In the genomic region with DNA sequence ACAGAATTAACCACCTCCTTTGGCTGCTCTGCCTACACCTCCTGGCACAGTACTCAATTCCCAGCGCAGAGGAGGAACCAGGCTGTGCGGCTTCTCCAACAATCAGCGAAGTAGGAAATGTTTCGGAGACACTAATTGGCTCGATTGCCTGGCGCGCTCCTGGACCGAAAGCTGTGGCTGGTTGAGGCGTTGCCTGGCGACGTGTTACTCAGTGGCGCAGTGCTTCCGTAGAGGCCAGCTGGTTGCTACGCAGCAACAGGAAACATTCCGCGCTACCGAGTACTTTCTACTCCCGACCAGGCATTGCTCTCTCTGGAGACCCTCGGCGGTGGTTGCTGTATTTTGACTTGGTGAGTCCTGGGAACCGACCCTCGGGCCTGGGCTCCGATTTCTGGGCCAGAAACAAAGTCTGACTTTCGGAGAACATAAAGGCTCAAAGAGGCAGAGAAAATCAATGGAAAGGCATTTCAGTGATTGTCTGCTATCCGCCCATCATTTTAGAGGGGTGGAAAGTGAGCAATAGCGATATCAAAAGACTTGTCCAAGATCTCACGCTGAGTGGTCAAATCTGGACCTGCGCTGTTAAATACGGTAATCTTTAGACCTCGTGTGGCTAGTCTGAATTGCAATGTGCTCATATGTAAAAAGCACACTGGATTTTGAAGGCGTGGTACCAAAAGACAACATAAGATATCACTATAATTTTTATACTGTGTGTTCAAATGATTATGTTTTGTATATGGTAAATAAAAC, we compare ENCODE assay signal across 8 cellular contexts. TPM values are rescaled to one million over a fixed set of nuclear protein-coding genes. Genes with fewer than 3 reads are reported as not detected.
A peak's percentile ranks its signal among the peaks of the same experiment; 100 is the strongest.
DNase-seq lines count a peak whose midpoint lies in the region; ATAC-seq and TF ChIP-seq lines count a peak whose summit lies in the region.

A gene with protein sequence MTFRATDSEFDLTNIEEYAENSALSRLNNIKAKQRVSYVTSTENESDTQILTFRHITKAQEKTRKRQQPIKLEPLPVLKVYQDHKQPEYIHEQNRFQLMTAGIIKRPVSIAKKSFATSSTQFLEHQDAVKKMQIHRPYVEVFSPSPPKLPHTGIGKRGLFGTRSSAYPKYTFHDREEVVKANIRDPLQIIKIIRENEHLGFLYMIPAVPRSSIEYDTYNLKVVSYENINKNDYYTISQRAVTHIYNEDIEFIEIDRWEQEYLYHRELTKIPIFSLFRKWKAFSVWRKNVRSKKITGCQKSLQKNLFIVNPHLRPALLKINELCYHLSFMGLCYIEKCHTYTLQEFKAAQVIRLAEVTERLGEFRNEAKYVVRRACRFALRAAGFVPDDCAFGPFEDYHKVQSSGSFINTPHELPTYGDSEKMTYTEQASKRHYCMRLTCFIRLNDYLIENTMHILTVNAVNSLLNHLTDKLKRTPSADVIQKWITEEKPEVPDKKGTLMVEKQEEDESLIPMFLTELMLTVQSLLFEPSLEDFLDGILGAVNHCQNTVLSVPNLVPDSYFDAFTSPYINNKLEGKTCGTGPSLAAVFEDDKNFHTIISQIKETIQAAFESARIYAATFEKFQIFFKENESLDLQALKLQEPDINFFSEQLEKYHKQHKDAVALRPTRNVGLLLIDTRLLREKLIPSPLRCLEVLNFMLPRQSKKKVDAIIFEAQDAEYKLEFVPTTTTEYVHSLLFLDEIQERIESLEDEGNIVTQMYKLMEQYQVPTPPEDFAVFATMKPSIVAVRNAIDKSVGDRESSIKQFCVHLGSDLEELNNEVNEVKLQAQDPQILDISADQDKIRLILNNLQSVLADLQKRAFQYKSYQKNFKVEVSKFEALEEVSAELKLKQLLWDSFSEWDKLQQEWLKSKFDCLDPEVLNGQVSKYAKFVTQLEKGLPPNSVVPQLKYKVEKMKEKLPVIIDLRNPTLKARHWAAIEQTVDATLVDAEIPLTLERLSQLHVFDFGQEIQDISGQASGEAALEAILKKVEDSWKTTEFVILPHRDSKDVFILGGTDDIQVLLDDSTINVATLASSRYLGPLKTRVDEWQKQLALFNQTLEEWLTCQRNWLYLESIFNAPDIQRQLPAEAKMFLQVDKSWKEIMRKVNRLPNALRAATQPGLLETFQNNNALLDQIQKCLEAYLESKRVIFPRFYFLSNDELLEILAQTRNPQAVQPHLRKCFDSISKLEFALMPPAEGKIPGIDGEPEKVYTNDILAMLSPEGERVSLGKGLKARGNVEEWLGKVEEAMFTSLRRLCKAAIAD (N-terminal part only) (plus strand): TSS at position 265 of the 753 bp plus-strand sequence. CDS start 1,329 bp downstream, outside the sequence.

- intact Hi-C loops in Calu3 (cut with micrococcal nuclease; ENCODE audit: unreplicated experiment) = loop anchor here (5.0 kb wide), 1 partner anchor 101 kb away; no protein-coding TSS in a partner anchor
- intact Hi-C loops in natural killer cell (cut with micrococcal nuclease) = loop anchor here (5.0 kb wide), 1 partner anchor 266 kb away; no protein-coding TSS in a partner anchor

- H3K36me3 Mint-ChIP-seq in Calu3 (ENCODE audit: insufficient read depth, unreplicated experiment) (peaks cover 6% of the 10 kb centered on the region), natural killer cell (no peaks in the 10 kb centered on the region)
- H3K36me3 Mint-ChIP-seq in stimulated activated memory B cell treated with anti-CD40 and anti-IgM and Interleukin-4, amounts not matched to agents 10 μg/mL and 1 μg/mL and 100 μg/mL, for 72 hours = no peaks in the 10 kb centered on the region

- H3K4me1 Mint-ChIP-seq in Calu3 (ENCODE audit: low read depth, unreplicated experiment) = no peaks in the 10 kb centered on the region
- H3K4me1 Mint-ChIP-seq in natural killer cell = peaks cover 13 to 15% of the 10 kb centered on the region in 2 donors
- no peaks in the 10 kb centered on the region for H3K4me1 Mint-ChIP-seq in stimulated activated memory B cell treated with anti-CD40 and anti-IgM and Interleukin-4, amounts not matched to agents 10 μg/mL and 1 μg/mL and 100 μg/mL, for 72 hours

- H3K27me3 Mint-ChIP-seq in Calu3 (ENCODE audit: unreplicated experiment) (no peaks in the 10 kb centered on the region), natural killer cell (ENCODE audit: low read depth in 2 of 2) (peaks cover 30 to 49% of the 10 kb centered on the region in 2 donors)
- peaks cover 46% of the 10 kb centered on the region for H3K27me3 Mint-ChIP-seq in stimulated activated memory B cell treated with anti-CD40 and anti-IgM and Interleukin-4, amounts not matched to agents 10 μg/mL and 1 μg/mL and 100 μg/mL, for 72 hours

- DNase-seq in Calu3 (peak; percentile 87), HuH-7.5 (ENCODE audit: low spot score) (peak; percentile 29), RPMI7951 (ENCODE audit: low read depth) (peak; percentile 95), activated gamma-delta T cell (lab: John Stamatoyannopoulos, UW) (peak; percentile 53), fibroblast of the conjunctiva (ENCODE audit: low read depth) (peak; percentile 94), natural killer cell (peak; percentile 78)

- H3K9me3 Mint-ChIP-seq in Calu3 (ENCODE audit: low read depth, unreplicated experiment) (peaks cover under 1% of the 10 kb centered on the region), natural killer cell (peaks cover 2 to 3% of the 10 kb centered on the region in 2 donors)
- peaks cover 2% of the 10 kb centered on the region for H3K9me3 Mint-ChIP-seq in stimulated activated memory B cell treated with anti-CD40 and anti-IgM and Interleukin-4, amounts not matched to agents 10 μg/mL and 1 μg/mL and 100 μg/mL, for 72 hours

- ATAC-seq in GM21529 (IDR thresholded peaks at IDR 0.05; ENCODE audit: unreplicated experiment) = peak; percentile 99
- peak; percentile 96 to 99 (median 97) for ATAC-seq in natural killer cell
- peak; percentile 96 for ATAC-seq in stimulated activated memory B cell treated with anti-CD40 and anti-IgM and Interleukin-4, amounts not matched to agents 10 μg/mL and 1 μg/mL and 100 μg/mL, for 72 hours

- H3K4me3 Mint-ChIP-seq in Calu3 (ENCODE audit: low read depth, unreplicated experiment) = peak within 1 kb of the TSS; percentile 71
- H3K4me3 Mint-ChIP-seq in natural killer cell = peak within 1 kb of the TSS; percentile 75
- peak within 1 kb of the TSS; percentile 81 for H3K4me3 Mint-ChIP-seq in stimulated activated memory B cell treated with anti-CD40 and anti-IgM and Interleukin-4, amounts not matched to agents 10 μg/mL and 1 μg/mL and 100 μg/mL, for 72 hours

- CTCF ChIA-PET in Calu3 (lab: Charles Lee) = interaction anchor here (1.3 to 1.5 kb wide), 2 partner anchors 10 to 23 kb away, joined by 3 to 4 read pairs; no protein-coding TSS in a partner anchor

- H3K27ac Mint-ChIP-seq in Calu3 (ENCODE audit: unreplicated experiment) (peak within 1 kb of the TSS; percentile 75), natural killer cell (peak within 1 kb of the TSS; percentile 44 to 66)
- peak within 1 kb of the TSS; percentile 34 for H3K27ac Mint-ChIP-seq in stimulated activated memory B cell treated with anti-CD40 and anti-IgM and Interleukin-4, amounts not matched to agents 10 μg/mL and 1 μg/mL and 100 μg/mL, for 72 hours

- BruUV-seq in Calu3 (replicated peaks; lab: Mats Ljungman, UMichigan) = TSS peak; percentile 89

- TF ChIP-seq CTCF in Calu3 (IDR thresholded peaks at IDR 0.05; ENCODE audit: unreplicated experiment) (no peak), natural killer cell (IDR thresholded peaks at IDR 0.05) (no peak)

RNA-seq across cellular contexts. Expression of the gene that starts here (rescaled TPM):
- total RNA-seq in Calu3 (2022) (0.95 and 1.3 TPM in 2 replicates), natural killer cell (under 1 TPM; 0.05 to 0.60 (median 0.32) TPM)
- 0.10 and 0.12 TPM in 2 replicates for total RNA-seq in RPMI7951 (2014; rRNA removed; shearing (Covaris generic))

Comparison
In these comparisons a context has a peak if more than half of its experiments do, and no peak if none do; other contexts are left out.
1. Peak in every context shown above with its lines: DNase-seq and ATAC-seq.
2. Peak in DNase-seq in RPMI7951; RNA of the gene not detected or under 1 TPM.
3. Peak in DNase-seq and ATAC-seq in natural killer cell; RNA of the gene not detected or under 1 TPM.
4. DNase-seq: peak in every context shown above with its lines; median percentile 95 in RPMI7951; 94 in fibroblast of the conjunctiva; 87 in Calu3; 78 in natural killer cell; 53 in activated gamma-delta T cell; 29 in HuH-7.5.